In the genomic region with DNA sequence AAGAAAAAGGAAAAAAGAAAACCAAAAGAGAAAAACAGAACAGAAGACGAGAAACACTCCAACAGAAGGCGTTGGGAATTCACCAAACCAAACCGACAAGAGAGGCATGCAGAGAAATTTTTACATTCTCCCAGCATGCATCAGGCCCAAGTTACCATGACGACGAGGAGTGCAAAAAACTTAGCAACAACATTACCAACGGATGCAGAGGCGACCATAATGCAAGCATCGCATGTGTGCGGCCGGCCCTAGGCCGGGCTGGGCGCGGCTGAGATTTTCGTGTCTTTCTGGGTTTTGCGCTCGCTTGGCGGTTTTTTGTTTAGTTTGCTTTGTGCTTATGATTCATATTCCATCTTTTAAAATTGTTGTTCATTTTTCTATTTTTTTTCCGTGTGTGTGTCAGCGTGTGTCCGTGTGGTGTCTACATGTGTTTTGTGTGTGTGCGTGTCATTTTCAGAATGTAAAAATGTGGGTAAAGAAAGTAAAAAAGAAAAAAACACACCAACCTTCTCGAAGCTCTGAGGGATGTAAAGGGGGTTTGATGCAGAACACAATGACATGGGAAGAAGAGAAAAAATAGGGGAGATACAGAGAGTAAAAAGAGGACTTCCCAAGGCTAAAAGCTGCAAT, we compare ENCODE assay signal across 27 cellular contexts.
"Had no signal": no experiment of that assay in that cellular context is flagged by ENCODE, and none has a peak within 500 bp of the region (broad histone marks: within the 10 kb centered on the region; RNA-seq: fewer than 3 reads in every experiment).

No MANE protein-coding gene starts in this region.

- H3K27ac Mint-ChIP-seq: activated CD4-positive, alpha-beta memory T cell treated with anti-CD3 and anti-CD28 coated beads for 36 hours; activated CD4-positive, alpha-beta T cell treated with anti-CD3 and anti-CD28 coated beads, Interleukin-2, amount 10 ng/mL, durations not matched to agents 24 days and 14 days; activated naive CD4-positive, alpha-beta T cell treated with anti-CD3 and anti-CD28 coated beads, Interleukin-2, amount 10 ng/mL, durations not matched to agents 7 days and 5 days; activated naive CD8-positive, alpha-beta T cell treated with anti-CD3 and anti-CD28 coated beads, Interleukin-2, amount 50 U/mL, for 24 hours; activated T-helper 1 cell treated with anti-CD3 and anti-CD28 coated beads, Interleukin-12 subunit alpha, Interleukin-12 subunit beta, Interleukin-2, Interleukin-4 antibody, amounts not matched to agents 30 ng/mL and 10 ng/mL and 1 ng/mL, durations not matched to agents 14 hours and 24 hours and 36 hours; nephron; stimulated activated naive B cell treated with anti-CD40 and anti-IgM and Interleukin-4, amounts not matched to agents 10 μg/mL and 1 μg/mL and 100 μg/mL, for 72 hours; T-helper 1 cell treated with Interleukin-12 subunit alpha and Interleukin-12 subunit beta and Interleukin-4 antibody, amounts not matched to agents 30 μg/mL and 1 μg/mL, for 36 hours had no signal

- H3K27ac ChIP-seq: heart left ventricle, left ventricle myocardium inferior, pancreas, prostate gland, stomach, suprapubic skin, tibial artery, VCaP had no signal

- H3K27me3 Mint-ChIP-seq: activated CD4-positive, alpha-beta memory T cell treated with anti-CD3 and anti-CD28 coated beads for 36 hours; activated CD4-positive, alpha-beta T cell treated with anti-CD3 and anti-CD28 coated beads, Interleukin-2, amount 10 ng/mL, durations not matched to agents 24 days and 14 days; activated naive CD4-positive, alpha-beta T cell treated with anti-CD3 and anti-CD28 coated beads, Interleukin-2, amount 10 ng/mL, durations not matched to agents 7 days and 5 days; activated naive CD8-positive, alpha-beta T cell treated with anti-CD3 and anti-CD28 coated beads, Interleukin-2, amount 50 U/mL, for 24 hours; stimulated activated naive B cell treated with anti-CD40 and anti-IgM and Interleukin-4, amounts not matched to agents 10 μg/mL and 1 μg/mL and 100 μg/mL, for 72 hours had no signal

- H3K4me3 Mint-ChIP-seq: activated CD4-positive, alpha-beta memory T cell treated with anti-CD3 and anti-CD28 coated beads for 36 hours; activated CD4-positive, alpha-beta T cell treated with anti-CD3 and anti-CD28 coated beads, Interleukin-2, amount 10 ng/mL, durations not matched to agents 24 days and 14 days; activated naive CD4-positive, alpha-beta T cell treated with anti-CD3 and anti-CD28 coated beads, Interleukin-2, amount 10 ng/mL, durations not matched to agents 7 days and 5 days; activated naive CD8-positive, alpha-beta T cell treated with anti-CD3 and anti-CD28 coated beads, Interleukin-2, amount 50 U/mL, for 24 hours; activated T-helper 1 cell treated with anti-CD3 and anti-CD28 coated beads, Interleukin-12 subunit alpha, Interleukin-12 subunit beta, Interleukin-2, Interleukin-4 antibody, amounts not matched to agents 30 ng/mL and 10 ng/mL and 1 ng/mL, durations not matched to agents 14 hours and 24 hours and 36 hours; nephron; stimulated activated naive B cell treated with anti-CD40 and anti-IgM and Interleukin-4, amounts not matched to agents 10 μg/mL and 1 μg/mL and 100 μg/mL, for 72 hours; T-helper 1 cell treated with Interleukin-12 subunit alpha and Interleukin-12 subunit beta and Interleukin-4 antibody, amounts not matched to agents 30 μg/mL and 1 μg/mL, for 36 hours had no signal

- H3K27me3 ChIP-seq: heart left ventricle, pancreas, stomach, suprapubic skin, tibial artery had no signal

- H3K9me3 ChIP-seq: pancreas, prostate gland had no signal

- DNase-seq: activated CD4-positive, alpha-beta memory T cell treated with anti-CD3 and anti-CD28 coated beads for 36 hours; activated CD4-positive, alpha-beta T cell treated with anti-CD3 and anti-CD28 coated beads, Interleukin-2, amount 10 ng/mL, durations not matched to agents 24 days and 14 days; activated CD8-positive, alpha-beta memory T cell treated with anti-CD3 and anti-CD28 coated beads, Interleukin-2, amount 50 U/mL, for 4 hours; activated gamma-delta T cell; activated naive CD4-positive, alpha-beta T cell treated with anti-CD3 and anti-CD28 coated beads, Interleukin-2, amount 10 ng/mL, durations not matched to agents 7 days and 5 days; activated naive CD8-positive, alpha-beta T cell treated with anti-CD3 and anti-CD28 coated beads, Interleukin-2, amount 50 U/mL, for 24 hours; activated T-cell treated with anti-CD3 and anti-CD28 coated beads, Interleukin-2, amount 50 U/mL, for 1 hour; cortex of kidney; foreskin fibroblast; heart left ventricle; left ventricle myocardium inferior; mucosa of descending colon; retina; stimulated activated CD4-positive, alpha-beta T cell treated with anti-CD3 and anti-CD28 coated beads, Interleukin-15, amount 100 ng/mL, for 24 hours; stimulated activated CD4-positive, alpha-beta T cell treated with anti-CD3 and anti-CD28 coated beads, Interleukin-2, amount 100 ng/mL, for 24 hours; stimulated activated naive B cell treated with anti-CD40 and anti-IgM and Interleukin-4, amounts not matched to agents 10 μg/mL and 1 μg/mL and 100 μg/mL, for 72 hours; stomach; T-helper 9 cell; tibial artery had no signal

- H3K4me1 Mint-ChIP-seq: activated CD4-positive, alpha-beta T cell treated with anti-CD3 and anti-CD28 coated beads, Interleukin-2, amount 10 ng/mL, durations not matched to agents 24 days and 14 days; activated naive CD4-positive, alpha-beta T cell treated with anti-CD3 and anti-CD28 coated beads, Interleukin-2, amount 10 ng/mL, durations not matched to agents 7 days and 5 days; activated naive CD8-positive, alpha-beta T cell treated with anti-CD3 and anti-CD28 coated beads, Interleukin-2, amount 50 U/mL, for 24 hours; nephron; stimulated activated naive B cell treated with anti-CD40 and anti-IgM and Interleukin-4, amounts not matched to agents 10 μg/mL and 1 μg/mL and 100 μg/mL, for 72 hours had no signal

- H3K4me3 ChIP-seq: heart left ventricle, left ventricle myocardium inferior, lung, mucosa of descending colon, pancreas, prostate gland, stomach, suprapubic skin, tibial artery had no signal

- H3K4me1 ChIP-seq: heart left ventricle, left ventricle myocardium inferior, pancreas, stomach had no signal
